28 cellular contexts compared by ENCODE assay signal in genomic region chr14:80133457-80133856, GRCh38.
"Had no signal": no experiment of that assay in that cellular context is flagged by ENCODE, and none has a peak within 500 bp of the region (broad histone marks: within the 10 kb centered on the region; RNA-seq: fewer than 3 reads in every experiment).

No MANE protein-coding gene starts in this region.

- H3K36me3 ChIP-seq: stomach, suprapubic skin, thoracic aorta, tibial artery, tibial nerve, transverse colon, upper lobe of left lung, upper lobe of right lung, uterus, vagina had no signal

- H3K4me1 ChIP-seq: stomach, suprapubic skin, testis, tibial artery, tibial nerve, transverse colon, upper lobe of left lung, upper lobe of right lung, uterus, vagina had no signal

- H3K27ac Mint-ChIP-seq: stimulated activated memory B cell treated with anti-CD40 and anti-IgM and Interleukin-4, amounts not matched to agents 10 μg/mL and 1 μg/mL and 100 μg/mL, for 72 hours; stimulated activated naive B cell treated with anti-CD40 and anti-IgM and Interleukin-4, amounts not matched to agents 10 μg/mL and 1 μg/mL and 100 μg/mL, for 72 hours; stimulated activated naive CD8-positive, alpha-beta T cell treated with anti-CD3 and anti-CD28 coated beads, Interleukin-15, amount 100 ng/mL, for 72 hours; stimulated activated naive CD8-positive, alpha-beta T cell treated with anti-CD3 and anti-CD28 coated beads, Interleukin-15, Interleukin-2, amounts not matched to agents 100 ng/mL and 50 ng/mL, for 24 hours; type B pancreatic cell had no signal

- H3K9me3 ChIP-seq: suprapubic skin, testis, thoracic aorta, tibial artery, tibial nerve, transverse colon, upper lobe of right lung, uterus, vagina had no signal

- H3K27me3 Mint-ChIP-seq: stimulated activated memory B cell treated with anti-CD40 and anti-IgM and Interleukin-4, amounts not matched to agents 10 μg/mL and 1 μg/mL and 100 μg/mL, for 72 hours; stimulated activated naive B cell treated with anti-CD40 and anti-IgM and Interleukin-4, amounts not matched to agents 10 μg/mL and 1 μg/mL and 100 μg/mL, for 72 hours; stimulated activated naive CD8-positive, alpha-beta T cell treated with anti-CD3 and anti-CD28 coated beads, Interleukin-15, amount 100 ng/mL, for 72 hours; stimulated activated naive CD8-positive, alpha-beta T cell treated with anti-CD3 and anti-CD28 coated beads, Interleukin-15, Interleukin-2, amounts not matched to agents 100 ng/mL and 50 ng/mL, for 24 hours; type B pancreatic cell had no signal

- H3K4me1 Mint-ChIP-seq: stimulated activated memory B cell treated with anti-CD40 and anti-IgM and Interleukin-4, amounts not matched to agents 10 μg/mL and 1 μg/mL and 100 μg/mL, for 72 hours; stimulated activated naive B cell treated with anti-CD40 and anti-IgM and Interleukin-4, amounts not matched to agents 10 μg/mL and 1 μg/mL and 100 μg/mL, for 72 hours; stimulated activated naive CD8-positive, alpha-beta T cell treated with anti-CD3 and anti-CD28 coated beads, Interleukin-15, amount 100 ng/mL, for 72 hours had no signal

- H3K27ac ChIP-seq: stomach, suprapubic skin, testis, thoracic aorta, tibial artery, tibial nerve, transverse colon, upper lobe of left lung, upper lobe of right lung, uterus, vagina had no signal

- ATAC-seq: stimulated activated memory B cell treated with anti-CD40 and anti-IgM and Interleukin-4, amounts not matched to agents 10 μg/mL and 1 μg/mL and 100 μg/mL, for 72 hours; stimulated activated naive B cell treated with anti-CD40 and anti-IgM and Interleukin-4, amounts not matched to agents 10 μg/mL and 1 μg/mL and 100 μg/mL, for 72 hours; stimulated activated naive CD8-positive, alpha-beta T cell treated with anti-CD3 and anti-CD28 coated beads, Interleukin-15, amount 100 ng/mL, for 72 hours; stimulated activated naive CD8-positive, alpha-beta T cell treated with anti-CD3 and anti-CD28 coated beads, Interleukin-15, Interleukin-2, amounts not matched to agents 100 U/mL and 50 U/mL, for 24 hours; upper lobe of right lung had no signal

- H3K36me3 Mint-ChIP-seq: stimulated activated memory B cell treated with anti-CD40 and anti-IgM and Interleukin-4, amounts not matched to agents 10 μg/mL and 1 μg/mL and 100 μg/mL, for 72 hours; stimulated activated naive B cell treated with anti-CD40 and anti-IgM and Interleukin-4, amounts not matched to agents 10 μg/mL and 1 μg/mL and 100 μg/mL, for 72 hours; type B pancreatic cell had no signal

- H3K27me3 ChIP-seq: stomach, suprapubic skin, testis, tibial artery, tibial nerve, transverse colon, upper lobe of left lung, upper lobe of right lung, uterus, vagina had no signal

- FAIRE-seq: urothelium cell line had no signal

- H3K4me3 Mint-ChIP-seq: stimulated activated memory B cell treated with anti-CD40 and anti-IgM and Interleukin-4, amounts not matched to agents 10 μg/mL and 1 μg/mL and 100 μg/mL, for 72 hours; stimulated activated naive B cell treated with anti-CD40 and anti-IgM and Interleukin-4, amounts not matched to agents 10 μg/mL and 1 μg/mL and 100 μg/mL, for 72 hours; stimulated activated naive CD8-positive, alpha-beta T cell treated with anti-CD3 and anti-CD28 coated beads, Interleukin-15, amount 100 ng/mL, for 72 hours; stimulated activated naive CD8-positive, alpha-beta T cell treated with anti-CD3 and anti-CD28 coated beads, Interleukin-15, Interleukin-2, amounts not matched to agents 100 ng/mL and 50 ng/mL, for 24 hours; type B pancreatic cell had no signal

- DNase-seq: stimulated activated CD4-positive, alpha-beta T cell treated with anti-CD3 and anti-CD28 coated beads, Interleukin-2, amount 100 ng/mL, for 24 hours; stimulated activated CD4-positive, alpha-beta T cell treated with anti-CD3 and anti-CD28 coated beads, Interleukin-2, amount 100 ng/mL, for 48 hours; stimulated activated CD4-positive, alpha-beta T cell treated with anti-CD3 and anti-CD28 coated beads, Interleukin-4, amount 100 ng/mL, for 1 hour; stimulated activated CD4-positive, alpha-beta T cell treated with anti-CD3 and anti-CD28 coated beads, Interleukin-4, amount 100 ng/mL, for 24 hours; stimulated activated CD4-positive, alpha-beta T cell treated with anti-CD3 and anti-CD28 coated beads, Interleukin-4, amount 100 ng/mL, for 4 hours; stimulated activated CD8-positive, alpha-beta memory T cell treated with anti-CD3 and anti-CD28 coated beads, Interleukin-4, amount 100 ng/mL, for 48 hours; stimulated activated naive B cell treated with anti-CD40 and anti-IgM and Interleukin-4, amounts not matched to agents 10 μg/mL and 1 μg/mL and 100 μg/mL, for 72 hours; stimulated activated naive CD4-positive, alpha-beta T cell; stimulated activated naive CD4-positive, alpha-beta T cell treated with Interleukin-2 at 50 U/mL for 16 hours; stimulated activated naive CD8-positive, alpha-beta T cell treated with anti-CD3 and anti-CD28 coated beads, Interleukin-15, amount 100 ng/mL, for 72 hours; stimulated activated naive CD8-positive, alpha-beta T cell treated with anti-CD3 and anti-CD28 coated beads, Interleukin-15, Interleukin-2, amounts not matched to agents 100 U/mL and 50 U/mL, for 24 hours; stomach; substantia nigra; testis; tibial artery; transverse colon; trophoblast cell; upper lobe of left lung; upper lobe of right lung; uterus had no signal

- H3K4me3 ChIP-seq: stomach, suprapubic skin, testis, thoracic aorta, tibial artery, tibial nerve, transverse colon, upper lobe of left lung, upper lobe of right lung, uterus, vagina had no signal
